Comparison of ENCODE assay signal across 16 cellular contexts in genomic region chr6:98970469-98970868, GRCh38. TPM values are rescaled to one million over a fixed set of nuclear protein-coding genes. Genes with fewer than 3 reads are reported as not detected.
DNase-seq lines count a peak whose midpoint lies in the region; ATAC-seq and TF ChIP-seq lines count a peak whose summit lies in the region.
"Had no signal": no experiment of that assay in that cellular context is flagged by ENCODE, and none has a peak within 500 bp of the region (broad histone marks: within the 10 kb centered on the region; RNA-seq: fewer than 3 reads in every experiment).

No MANE protein-coding gene starts in this region.

- H3K27me3 ChIP-seq in brain microvascular endothelial cell (replicated peaks) (no peaks in the 10 kb centered on the region), MG63 (no peaks in the 10 kb centered on the region)
- H3K27me3 ChIP-seq: BE2C had no signal

- no peak overlapping the region for H3K27ac ChIP-seq in brain microvascular endothelial cell
- H3K27ac ChIP-seq: A549, C4-2B, GM23248 had no signal

- TF ChIP-seq CTCF in brain microvascular endothelial cell (IDR thresholded peaks at IDR 0.05; ENCODE audit: low read depth, low read length, missing control alignments), result no peak

- in situ Hi-C loops in brain microvascular endothelial cell (cut with HindIII; ENCODE audit: low pct_ligation_motif_present, low sequenced_read_pairs), result no loop called here

- no peaks in the 10 kb centered on the region for H3K9me3 ChIP-seq in MG63
- H3K9me3 ChIP-seq: A549, BE2C had no signal

- H3K36me3 ChIP-seq in brain microvascular endothelial cell (replicated peaks) (no peaks in the 10 kb centered on the region), MG63 (no peaks in the 10 kb centered on the region)
- H3K36me3 ChIP-seq: BE2C had no signal

- ATAC-seq in GM19351 (IDR thresholded peaks at IDR 0.05; ENCODE audit: unreplicated experiment), result peak; percentile 58
- peak; percentile 73 for ATAC-seq in HG02870 (IDR thresholded peaks at IDR 0.05; ENCODE audit: unreplicated experiment)
- ATAC-seq: A549 had no signal

- peak; percentile 72 for DNase-seq in MV-4-11 (lab: John Stamatoyannopoulos, UW)
- DNase-seq in brain microvascular endothelial cell, result no peak
- no peak for DNase-seq in hypothalamus (lab: John Stamatoyannopoulos, UW)
- DNase-seq in HCEC 1CT, result no peak
- no peak for DNase-seq in MG63
- DNase-seq: BE2C; CD4-positive, alpha-beta memory T cell; DMS153; DND-41; GDM1; GM23248; KG1 had no signal

- H3K4me3 ChIP-seq in brain microvascular endothelial cell (ENCODE audit: low read depth, low read length) (no peak overlapping the region), MG63 (no peak overlapping the region)
- H3K4me3 ChIP-seq: A549, GM23248 had no signal

RNA-seq across cellular contexts. Expression of gene FBXL4, which starts 22.7 kb away (rescaled TPM):
- total RNA-seq in MG63 (2014; rRNA removed; shearing (Covaris generic); ENCODE audit: low replicate concordance), result 6.1 and 8.6 TPM in 2 replicates
